8 cellular contexts compared by ENCODE assay signal in genomic region chr9:133347985-133348762, GRCh38. TPM values are rescaled to one million over a fixed set of nuclear protein-coding genes. Genes with fewer than 3 reads are reported as not detected.
DNase-seq lines count a peak whose midpoint lies in the region; ATAC-seq and TF ChIP-seq lines count a peak whose summit lies in the region.

MED22 (minus strand) TSS chr9:133348131; CDS start chr9:133346662, 1,469 bp downstream.
RPL7A (plus strand) TSS chr9:133348218; CDS start chr9:133348244, 26 bp downstream.

- H3K4me3 ChIP-seq in astrocyte of the cerebellum (ENCODE audit: low read depth, low read length) (peak within 1 kb of the TSS; percentile 99), hepatocyte (peak within 1 kb of the TSS; percentile 86)

- peak within 1 kb of the TSS; percentile 99 for H3K27ac ChIP-seq in hepatocyte

- in situ Hi-C loops in astrocyte of the cerebellum (cut with HindIII; ENCODE audit: low sequenced_read_pairs) = no loop called here

- H4K20me1 ChIP-seq in hepatocyte (ENCODE audit: insufficient read depth, poor library complexity, severe bottlenecking) = peaks cover 19% of the 10 kb centered on the region

- H3K9me3 ChIP-seq in hepatocyte (ENCODE audit: low read depth) = no peaks in the 10 kb centered on the region

- TF ChIP-seq POLR2A in GM15510 (IDR thresholded peaks at IDR 0.05; ENCODE audit: borderline replicate concordance, extremely low read depth, insufficient read length) = peak; percentile 99

- peak; percentile 95 for DNase-seq in NCI-H2081 (lab: John Stamatoyannopoulos, UW)
- peak; percentile 84 for DNase-seq in T-helper 9 cell
- DNase-seq in astrocyte of the cerebellum (ENCODE audit: low read depth) = peak; percentile 93
- DNase-seq in hepatocyte (ENCODE audit: low spot score) = peak; percentile 97
- DNase-seq in retina = peak; percentile 99

- TF ChIP-seq CTCF in astrocyte of the cerebellum (IDR thresholded peaks at IDR 0.05; ENCODE audit: low read depth, low read length, missing control alignments) (no peak), hepatocyte (IDR thresholded peaks at IDR 0.05; ENCODE audit: poor library complexity) (no peak)

- 2% methylated on average over 51 of the region's 66 CpGs for WGBS in hepatocyte (ENCODE audit: low lambda C conversion rate, missing lambda C conversion rate)

- peaks cover 10% of the 10 kb centered on the region for H3K4me1 ChIP-seq in hepatocyte (ENCODE audit: insufficient read depth)

- peak within 1 kb of the TSS; percentile 67 for H2AFZ ChIP-seq in hepatocyte

- H3K79me2 ChIP-seq in hepatocyte = peaks cover 49% of the 10 kb centered on the region

- no peaks in the 10 kb centered on the region for H3K9me2 ChIP-seq in hepatocyte (replicated peaks; ENCODE audit: insufficient read depth)

- peak; percentile 83 for ATAC-seq in HG02970 (IDR thresholded peaks at IDR 0.05; ENCODE audit: low FRiP score, unreplicated experiment)
- no peak for ATAC-seq in HG03039 (IDR thresholded peaks at IDR 0.05; ENCODE audit: unreplicated experiment)

- no peaks in the 10 kb centered on the region for H3K27me3 ChIP-seq in hepatocyte

- peaks cover 3% of the 10 kb centered on the region for H3K36me3 ChIP-seq in hepatocyte (replicated peaks; ENCODE audit: insufficient read depth, low read depth)

- peak within 1 kb of the TSS; percentile 93 for H3K4me2 ChIP-seq in hepatocyte

RNA-seq across cellular contexts. Expression of gene MED22, which starts in this region (rescaled TPM):
- 15.3 and 18.8 TPM in 2 replicates for total RNA-seq in hepatocyte
- 18.7 and 23.4 TPM in 2 replicates for polyA plus RNA-seq in hepatocyte

RNA-seq across cellular contexts. Expression of gene RPL7A, which starts in this region (rescaled TPM):
- 2,138 and 2,226 TPM in 2 replicates for total RNA-seq in hepatocyte
- polyA plus RNA-seq in hepatocyte = 377 and 404 TPM in 2 replicates
